8 cellular contexts compared by ENCODE assay signal in the genomic region with DNA sequence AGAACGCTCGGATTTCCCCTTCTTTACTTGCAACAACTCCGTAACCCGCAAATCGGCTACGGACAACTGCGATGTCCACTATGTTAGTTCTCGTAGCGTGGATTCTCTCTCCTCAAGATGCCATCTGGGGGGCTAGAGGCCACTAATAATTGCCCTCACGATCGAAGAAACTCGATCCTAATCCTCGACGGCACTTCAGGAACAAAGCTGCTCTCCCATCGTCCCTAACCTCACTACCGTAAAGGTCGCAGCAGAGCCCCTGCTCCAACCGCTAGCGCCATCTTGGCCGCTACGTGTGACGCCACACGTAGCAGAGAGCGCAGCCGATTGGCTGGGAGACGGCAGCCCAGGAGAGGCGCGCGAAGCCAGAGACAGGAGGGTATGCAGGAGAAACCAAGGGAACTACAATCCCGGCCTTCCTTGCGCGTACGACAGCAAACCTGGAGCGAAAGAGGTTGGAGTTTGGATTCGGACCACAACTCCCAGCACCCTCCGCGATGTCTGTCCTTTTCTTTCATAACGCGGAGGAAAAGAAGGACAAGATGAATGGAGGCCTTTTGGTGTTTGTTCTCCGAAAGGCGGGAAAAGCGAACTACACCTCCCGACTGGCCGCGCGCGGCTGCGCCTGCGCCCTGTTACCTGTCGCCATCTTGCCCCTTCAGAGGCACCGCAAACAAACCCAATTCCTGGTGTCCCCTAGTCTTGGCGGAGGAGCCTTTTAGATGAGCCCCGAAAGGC. TPM values are rescaled to one million over a fixed set of nuclear protein-coding genes. Genes with fewer than 3 reads are reported as not detected.
A peak's percentile ranks its signal among the peaks of the same experiment; 100 is the strongest.
DNase-seq lines count a peak whose midpoint lies in the region; ATAC-seq and TF ChIP-seq lines count a peak whose summit lies in the region.

A gene with protein sequence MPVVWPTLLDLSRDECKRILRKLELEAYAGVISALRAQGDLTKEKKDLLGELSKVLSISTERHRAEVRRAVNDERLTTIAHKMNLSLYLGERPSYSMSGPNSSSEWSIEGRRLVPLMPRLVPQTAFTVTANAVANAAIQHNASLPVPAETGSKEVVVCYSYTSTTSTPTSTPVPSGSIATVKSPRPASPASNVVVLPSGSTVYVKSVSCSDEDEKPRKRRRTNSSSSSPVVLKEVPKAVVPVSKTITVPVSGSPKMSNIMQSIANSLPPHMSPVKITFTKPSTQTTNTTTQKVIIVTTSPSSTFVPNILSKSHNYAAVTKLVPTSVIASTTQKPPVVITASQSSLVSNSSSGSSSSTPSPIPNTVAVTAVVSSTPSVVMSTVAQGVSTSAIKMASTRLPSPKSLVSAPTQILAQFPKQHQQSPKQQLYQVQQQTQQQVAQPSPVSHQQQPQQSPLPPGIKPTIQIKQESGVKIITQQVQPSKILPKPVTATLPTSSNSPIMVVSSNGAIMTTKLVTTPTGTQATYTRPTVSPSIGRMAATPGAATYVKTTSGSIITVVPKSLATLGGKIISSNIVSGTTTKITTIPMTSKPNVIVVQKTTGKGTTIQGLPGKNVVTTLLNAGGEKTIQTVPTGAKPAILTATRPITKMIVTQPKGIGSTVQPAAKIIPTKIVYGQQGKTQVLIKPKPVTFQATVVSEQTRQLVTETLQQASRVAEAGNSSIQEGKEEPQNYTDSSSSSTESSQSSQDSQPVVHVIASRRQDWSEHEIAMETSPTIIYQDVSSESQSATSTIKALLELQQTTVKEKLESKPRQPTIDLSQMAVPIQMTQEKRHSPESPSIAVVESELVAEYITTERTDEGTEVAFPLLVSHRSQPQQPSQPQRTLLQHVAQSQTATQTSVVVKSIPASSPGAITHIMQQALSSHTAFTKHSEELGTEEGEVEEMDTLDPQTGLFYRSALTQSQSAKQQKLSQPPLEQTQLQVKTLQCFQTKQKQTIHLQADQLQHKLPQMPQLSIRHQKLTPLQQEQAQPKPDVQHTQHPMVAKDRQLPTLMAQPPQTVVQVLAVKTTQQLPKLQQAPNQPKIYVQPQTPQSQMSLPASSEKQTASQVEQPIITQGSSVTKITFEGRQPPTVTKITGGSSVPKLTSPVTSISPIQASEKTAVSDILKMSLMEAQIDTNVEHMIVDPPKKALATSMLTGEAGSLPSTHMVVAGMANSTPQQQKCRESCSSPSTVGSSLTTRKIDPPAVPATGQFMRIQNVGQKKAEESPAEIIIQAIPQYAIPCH (N-terminal part only) (plus strand): TSS at position 635 of the 738 bp plus-strand sequence. CDS start 1,921 bp downstream, outside the sequence.

- no peaks in the 10 kb centered on the region for H3K9me3 Mint-ChIP-seq in activated naive CD8-positive, alpha-beta T cell treated with anti-CD3 and anti-CD28 coated beads, Interleukin-2, amount 50 U/mL, for 24 hours

- DNase-seq in GM12865 (ENCODE audit: low read depth) (peak; percentile 98), NCI-H1417 treated with DMSO at 0.1 percent for 48 hours (lab: John Stamatoyannopoulos, UW) (peak; percentile 99), SW480 (ENCODE audit: low spot score) (peak; percentile 99), Right ventricle myocardium inferior (ENCODE audit: missing footprints) (peak; percentile 98), ovary (peak; percentile 93 to 96 (median 94)), thyroid gland (peak; percentile 97)
- DNase-seq in activated naive CD8-positive, alpha-beta T cell treated with anti-CD3 and anti-CD28 coated beads, Interleukin-2, amount 50 U/mL, for 24 hours, result peak; percentile 91

- peak within 1 kb of the TSS; percentile 100 for H3K27ac Mint-ChIP-seq in activated naive CD8-positive, alpha-beta T cell treated with anti-CD3 and anti-CD28 coated beads, Interleukin-2, amount 50 U/mL, for 24 hours

- H3K27me3 ChIP-seq in ovary (no peaks in the 10 kb centered on the region), thyroid gland (no peaks in the 10 kb centered on the region)

- peak within 1 kb of the TSS; percentile 99 for H3K4me3 Mint-ChIP-seq in activated naive CD8-positive, alpha-beta T cell treated with anti-CD3 and anti-CD28 coated beads, Interleukin-2, amount 50 U/mL, for 24 hours

- TF ChIP-seq POLR2A in ovary (IDR thresholded peaks at IDR 0.05), result peak; percentile 99
- TF ChIP-seq POLR2A in thyroid gland (IDR thresholded peaks at IDR 0.05), result peak; percentile 67 to 97

- WGBS in ovary, 3 donors, result 0 to 1% (median 0%) methylated on average over 53 of the region's 53 CpGs
- WGBS in thyroid gland, 2 donors, result 0% methylated on average over 42 to 53 of the region's 53 CpGs

- TF ChIP-seq CTCF in GM12865 (IDR thresholded peaks at IDR 0.05; ENCODE audit: insufficient read depth, low read depth, low read length, missing control alignments) (no peak), ovary (IDR thresholded peaks at IDR 0.05) (no peak), thyroid gland (IDR thresholded peaks at IDR 0.05) (no peak)

- H3K36me3 Mint-ChIP-seq in activated naive CD8-positive, alpha-beta T cell treated with anti-CD3 and anti-CD28 coated beads, Interleukin-2, amount 50 U/mL, for 24 hours (ENCODE audit: low read depth), result peaks cover 45% of the 10 kb centered on the region

- H3K27ac ChIP-seq in ovary (peak within 1 kb of the TSS; percentile 74 to 84), thyroid gland (peak within 1 kb of the TSS; percentile 52 to 89 (median 86))

- TF ChIP-seq EP300 in ovary (IDR thresholded peaks at IDR 0.05), result no peak

- peak; percentile 90 for ATAC-seq in HG02763 (IDR thresholded peaks at IDR 0.05; ENCODE audit: unreplicated experiment)
- peak; percentile 95 for ATAC-seq in activated naive CD8-positive, alpha-beta T cell treated with anti-CD3 and anti-CD28 coated beads, Interleukin-2, amount 50 U/mL, for 24 hours
- ATAC-seq in Right ventricle myocardium inferior, result peak; percentile 98

- no peaks in the 10 kb centered on the region for H3K27me3 Mint-ChIP-seq in activated naive CD8-positive, alpha-beta T cell treated with anti-CD3 and anti-CD28 coated beads, Interleukin-2, amount 50 U/mL, for 24 hours

- no peaks in the 10 kb centered on the region for H3K9me3 ChIP-seq in ovary
- no peaks in the 10 kb centered on the region for H3K9me3 ChIP-seq in thyroid gland

- H3K4me3 ChIP-seq in GM12865 (ENCODE audit: low read depth, low read length) (peak within 1 kb of the TSS; percentile 97), ovary (peak within 1 kb of the TSS; percentile 99), thyroid gland (replicated peaks in 1 of 3) (peak within 1 kb of the TSS; percentile 68 to 98 (median 96))

- intact Hi-C loops in Right ventricle myocardium inferior (cut with DNase I), result loop anchor here (1.0 to 2.0 kb wide), 3 partner anchors 63 to 238 kb away; a partner anchor contains a TSS
- intact Hi-C loops in ovary (cut with DNase I), result loop anchor here in 2 of 4 donors (5.0 kb wide), 1 partner anchor 62 kb away; a partner anchor contains a TSS
- intact Hi-C loops in thyroid gland (cut with DNase I), result loop anchor here (2.0 kb wide), 1 partner anchor 64 kb away; a partner anchor contains a TSS

- no peaks in the 10 kb centered on the region for H3K36me3 ChIP-seq in ovary
- peaks cover 0 to 7% of the 10 kb centered on the region in 2 donors for H3K36me3 ChIP-seq in thyroid gland

- H3K4me1 ChIP-seq in ovary (ENCODE audit: insufficient read depth) (peaks cover 5% of the 10 kb centered on the region), thyroid gland (peaks cover 11 to 14% of the 10 kb centered on the region in 2 donors)

- H3K4me1 Mint-ChIP-seq in activated naive CD8-positive, alpha-beta T cell treated with anti-CD3 and anti-CD28 coated beads, Interleukin-2, amount 50 U/mL, for 24 hours, result peaks cover 28% of the 10 kb centered on the region

RNA-seq across cellular contexts. Expression of the gene that starts here (rescaled TPM):
- total RNA-seq in Right ventricle myocardium inferior (17.9 TPM), ovary (10 to 100 TPM; 24.2 to 56.0 (median 30.0) TPM), thyroid gland (10 to 100 TPM; 32.7 to 58.0 (median 46.4) TPM)
- polyA plus RNA-seq in ovary, result 10 to 100 TPM in 1 of 2 donors, 1 to 10 TPM in 1; 8.8 to 21.5 TPM

Comparison
In these comparisons a context has a peak if more than half of its experiments do, and no peak if none do; other contexts are left out.
1. Peak in every context shown above with its lines: DNase-seq, ATAC-seq, H3K4me3 ChIP-seq and H3K27ac ChIP-seq.